Comparison of ENCODE assay signal across 8 cellular contexts in the genomic region with DNA sequence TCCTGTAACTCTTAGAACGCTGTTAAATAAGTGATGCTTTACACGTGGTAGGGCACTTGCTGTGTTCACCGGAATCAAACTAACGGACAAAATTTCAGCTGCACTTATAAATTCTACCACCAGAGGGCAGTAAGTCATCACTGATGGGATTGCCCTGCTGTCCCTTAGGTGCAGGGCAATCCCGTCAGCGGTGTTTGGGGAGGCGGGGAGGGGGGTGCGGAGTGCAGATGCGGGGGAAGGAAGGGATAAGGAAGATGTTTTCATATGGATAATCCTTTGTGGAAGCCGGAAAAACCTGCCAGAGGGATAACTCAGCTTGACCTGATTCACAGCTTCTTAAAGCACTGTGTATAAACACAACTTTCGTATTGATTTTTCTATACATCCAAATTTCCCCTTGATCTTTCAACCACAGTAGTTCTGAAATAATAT. TPM values are rescaled to one million over a fixed set of nuclear protein-coding genes. Genes with fewer than 3 reads are reported as not detected.
A peak's percentile ranks its signal among the peaks of the same experiment; 100 is the strongest.
DNase-seq lines count a peak whose midpoint lies in the region; ATAC-seq and TF ChIP-seq lines count a peak whose summit lies in the region.

No MANE protein-coding gene starts in this region.

- POLR2A ChIA-PET in CD8-positive, alpha-beta T cell (lab: Charles Lee) = interaction anchor here (0.8 kb wide), 1 partner anchor 51 kb away, joined by 3 read pairs; no protein-coding TSS in a partner anchor

- peaks cover 3% of the 10 kb centered on the region for H3K27me3 Mint-ChIP-seq in CD8-positive, alpha-beta T cell (ENCODE audit: low read depth)

- H3K9me3 ChIP-seq in CD8-positive, alpha-beta T cell (ENCODE audit: low read length) = no peaks in the 10 kb centered on the region
- no peaks in the 10 kb centered on the region for H3K9me3 ChIP-seq in mucosa of descending colon

- peak; percentile 73 for ATAC-seq in CD8-positive, alpha-beta T cell
- ATAC-seq in HG03378 (IDR thresholded peaks at IDR 0.05; ENCODE audit: unreplicated experiment) (peak; percentile 49), mucosa of descending colon (peak; percentile 82), HG03432 (IDR thresholded peaks at IDR 0.05; ENCODE audit: unreplicated experiment) (no peak)

- CTCF ChIA-PET in CD8-positive, alpha-beta T cell (lab: Charles Lee) = interaction anchor here (0.8 to 2.8 kb wide), 12 partner anchors 9 to 579 kb away, joined by 3 to 25 read pairs (median 4); no protein-coding TSS in a partner anchor

- peak; percentile 89 for TF ChIP-seq CTCF in CD8-positive, alpha-beta T cell (IDR thresholded peaks at IDR 0.05)
- TF ChIP-seq CTCF in epithelial cell of esophagus (IDR thresholded peaks at IDR 0.05; ENCODE audit: insufficient read depth, low read depth, low read length, missing control alignments) (peak; percentile 74), mucosa of descending colon (IDR thresholded peaks at IDR 0.05) (peak; percentile 48)

- no peak overlapping the region for H3K4me3 Mint-ChIP-seq in CD8-positive, alpha-beta T cell

- no peak overlapping the region for H3K4me3 ChIP-seq in CD8-positive, alpha-beta T cell (ENCODE audit: low read depth, low read length)
- H3K4me3 ChIP-seq in epithelial cell of esophagus (ENCODE audit: low read length) (no peak overlapping the region), mucosa of descending colon (no peak overlapping the region)

- H3K4me1 Mint-ChIP-seq in CD8-positive, alpha-beta T cell (ENCODE audit: low read depth) = peaks cover 4% of the 10 kb centered on the region

- no peaks in the 10 kb centered on the region for H3K27me3 ChIP-seq in CD8-positive, alpha-beta T cell (ENCODE audit: insufficient read depth, low read length)

- H3K36me3 Mint-ChIP-seq in CD8-positive, alpha-beta T cell = no peaks in the 10 kb centered on the region

- DNase-seq in CD8-positive, alpha-beta T cell = peak; percentile 6 to 65 (median 21)
- DNase-seq in NCI-H82 (lab: John Stamatoyannopoulos, UW) (peak; percentile 94), epithelial cell of esophagus (ENCODE audit: low read depth) (peak; percentile 69), mucosa of descending colon (peak in 2 of 3 donors; percentile 39 to 79)
- DNase-seq in activated CD8-positive, alpha-beta memory T cell treated with anti-CD3 and anti-CD28 coated beads, Interleukin-2, amount 50 U/mL, for 1 hour (ENCODE audit: extremely low read depth) = peak; percentile 17
- peak; percentile 10 for DNase-seq in stimulated activated naive CD4-positive, alpha-beta T cell treated with Interleukin-2 at 50 U/mL for 16 hours (lab: John Stamatoyannopoulos, UW)

- intact Hi-C loops in CD8-positive, alpha-beta T cell (cut with DNase I, micrococcal nuclease) = loop anchor here (1.0 to 10.0 kb wide), 9 partner anchors 210 to 1936 kb away; no protein-coding TSS in a partner anchor
- intact Hi-C loops in mucosa of descending colon (cut with DNase I, micrococcal nuclease) = loop anchor here (5.0 to 10.0 kb wide), 2 partner anchors 206 to 209 kb away; no protein-coding TSS in a partner anchor

- no peak overlapping the region for H3K27ac Mint-ChIP-seq in CD8-positive, alpha-beta T cell

- no peak overlapping the region for H3K27ac ChIP-seq in CD8-positive, alpha-beta T cell (ENCODE audit: low read depth, low read length)

- H3K4me1 ChIP-seq in CD8-positive, alpha-beta T cell (ENCODE audit: insufficient read depth, low read length) = no peaks in the 10 kb centered on the region
- peaks cover 3% of the 10 kb centered on the region for H3K4me1 ChIP-seq in mucosa of descending colon (ENCODE audit: low read depth)

- no peaks in the 10 kb centered on the region for H3K36me3 ChIP-seq in CD8-positive, alpha-beta T cell (ENCODE audit: insufficient read depth, low read length)
- H3K36me3 ChIP-seq in mucosa of descending colon (ENCODE audit: low read depth) = no peaks in the 10 kb centered on the region

- no peaks in the 10 kb centered on the region for H3K9me3 Mint-ChIP-seq in CD8-positive, alpha-beta T cell

RNA-seq across cellular contexts. Expression of gene SLC10A1, which starts 21.7 kb away (rescaled TPM):
- not detected for total RNA-seq in CD8-positive, alpha-beta T cell
- not detected for total RNA-seq in mucosa of descending colon

RNA-seq across cellular contexts. Expression of gene SRSF5, which starts 51.8 kb away (rescaled TPM):
- 1,000 to 10,000 TPM; 1,544 to 1,597 TPM for total RNA-seq in CD8-positive, alpha-beta T cell
- 100 to 1,000 TPM; 324 to 383 (median 352) TPM for total RNA-seq in mucosa of descending colon

Comparison
In these comparisons a context has a peak if more than half of its experiments do, and no peak if none do; other contexts are left out.
1. DNase-seq: peak in every context shown above with its lines; median percentile 94 in NCI-H82; 69 in epithelial cell of esophagus; 59 in mucosa of descending colon; 21 in CD8-positive, alpha-beta T cell; 17 in activated CD8-positive, alpha-beta memory T cell treated with anti-CD3 and anti-CD28 coated beads, Interleukin-2, amount 50 U/mL, for 1 hour; 10 in stimulated activated naive CD4-positive, alpha-beta T cell treated with Interleukin-2 at 50 U/mL for 16 hours.
2. RNA of gene SRSF5, which starts 51.8 kb away (total RNA-seq): 1,544 to 1,597 TPM in CD8-positive, alpha-beta T cell; 324 to 383 TPM in mucosa of descending colon; every median in the first group is over 4 times any median in the second.
3. Peak in every context shown above with its lines, with median percentiles within 50 percentile points of each other: CTCF ChIP-seq.